Comparison of ENCODE assay signal across 26 cellular contexts in genomic region chr18:41052625-41053024, GRCh38.
"Had no signal": no experiment of that assay in that cellular context is flagged by ENCODE, and none has a peak within 500 bp of the region (broad histone marks: within the 10 kb centered on the region; RNA-seq: fewer than 3 reads in every experiment).

No MANE protein-coding gene starts in this region.

- H3K4me1 Mint-ChIP-seq: activated CD4-positive, alpha-beta memory T cell treated with anti-CD3 and anti-CD28 coated beads, Interleukin-2, amount 10 ng/mL, durations not matched to agents 7 days and 5 days; activated CD4-positive, alpha-beta T cell treated with anti-CD3 and anti-CD28 coated beads, Interleukin-2, amount 10 ng/mL, durations not matched to agents 7 days and 5 days; WTC11 had no signal

- H3K27ac Mint-ChIP-seq: activated CD4-positive, alpha-beta memory T cell treated with anti-CD3 and anti-CD28 coated beads, Interleukin-2, amount 10 ng/mL, durations not matched to agents 7 days and 5 days; activated CD4-positive, alpha-beta T cell treated with anti-CD3 and anti-CD28 coated beads, Interleukin-2, amount 10 ng/mL, durations not matched to agents 7 days and 5 days; activated naive CD8-positive, alpha-beta T cell; activated T-cell treated with anti-CD3 and anti-CD28 coated beads, Interleukin-2, amount 50 U/mL, for 24 hours; activated T-cell treated with anti-CD3 and anti-CD28 coated beads, Interleukin-2, amount 50 U/mL, for 72 hours; WTC11 had no signal

- DNase-seq: activated CD4-positive, alpha-beta memory T cell treated with anti-CD3 and anti-CD28 coated beads, Interleukin-2, amount 10 ng/mL, durations not matched to agents 7 days and 5 days; activated CD4-positive, alpha-beta T cell treated with anti-CD3 and anti-CD28 coated beads for 1 hour; activated CD4-positive, alpha-beta T cell treated with anti-CD3 and anti-CD28 coated beads for 4 hours; activated CD4-positive, alpha-beta T cell treated with anti-CD3 and anti-CD28 coated beads, Interleukin-2, amount 10 ng/mL, durations not matched to agents 7 days and 5 days; activated CD4-positive, alpha-beta T cell treated with anti-CD3 and anti-CD28 coated beads, Interleukin-2, amount 50 U/mL, for 4 hours; activated CD8-positive, alpha-beta memory T cell treated with anti-CD3 and anti-CD28 coated beads, Interleukin-2, amount 50 U/mL, for 48 hours; activated gamma-delta T cell treated with Interleukin-2 at 50 U/mL for 16 hours; activated naive CD4-positive, alpha-beta T cell treated with anti-CD3 and anti-CD28 coated beads, Interleukin-2, amount 50 U/mL, for 16 hours; activated naive CD4-positive, alpha-beta T cell treated with Interleukin-2 at 50 U/mL for 16 hours; activated T-cell treated with anti-CD3 and anti-CD28 coated beads for 4 hours; activated T-cell treated with anti-CD3 and anti-CD28 coated beads, Interleukin-2, amount 50 U/mL, for 24 hours; activated T-cell treated with anti-CD3 and anti-CD28 coated beads, Interleukin-2, amount 50 U/mL, for 72 hours; amniotic stem cell; anterior cingulate cortex; body of pancreas; central memory CD4-positive, alpha-beta T cell; cerebellar nuclear complex; colonic mucosa; effector CD8-positive, alpha-beta T cell; esophagus squamous epithelium; foreskin melanocyte; heart right ventricle; T-helper 9 cell had no signal

- H3K27me3 Mint-ChIP-seq: activated CD4-positive, alpha-beta memory T cell treated with anti-CD3 and anti-CD28 coated beads, Interleukin-2, amount 10 ng/mL, durations not matched to agents 7 days and 5 days; activated CD4-positive, alpha-beta T cell treated with anti-CD3 and anti-CD28 coated beads, Interleukin-2, amount 10 ng/mL, durations not matched to agents 7 days and 5 days; activated naive CD8-positive, alpha-beta T cell; activated T-cell treated with anti-CD3 and anti-CD28 coated beads, Interleukin-2, amount 50 U/mL, for 24 hours had no signal

- ATAC-seq: activated T-cell treated with anti-CD3 and anti-CD28 coated beads, Interleukin-2, amount 50 U/mL, for 72 hours; body of pancreas; gastroesophageal sphincter; heart right ventricle; WTC11 had no signal

- H3K4me3 Mint-ChIP-seq: activated CD4-positive, alpha-beta memory T cell treated with anti-CD3 and anti-CD28 coated beads, Interleukin-2, amount 10 ng/mL, durations not matched to agents 7 days and 5 days; activated CD4-positive, alpha-beta T cell treated with anti-CD3 and anti-CD28 coated beads, Interleukin-2, amount 10 ng/mL, durations not matched to agents 7 days and 5 days; activated naive CD8-positive, alpha-beta T cell; activated T-cell treated with anti-CD3 and anti-CD28 coated beads, Interleukin-2, amount 50 U/mL, for 24 hours; activated T-cell treated with anti-CD3 and anti-CD28 coated beads, Interleukin-2, amount 50 U/mL, for 72 hours; WTC11 had no signal

- H3K36me3 Mint-ChIP-seq: activated naive CD8-positive, alpha-beta T cell; WTC11 had no signal
